22 cellular contexts compared by ENCODE assay signal in the genomic region with DNA sequence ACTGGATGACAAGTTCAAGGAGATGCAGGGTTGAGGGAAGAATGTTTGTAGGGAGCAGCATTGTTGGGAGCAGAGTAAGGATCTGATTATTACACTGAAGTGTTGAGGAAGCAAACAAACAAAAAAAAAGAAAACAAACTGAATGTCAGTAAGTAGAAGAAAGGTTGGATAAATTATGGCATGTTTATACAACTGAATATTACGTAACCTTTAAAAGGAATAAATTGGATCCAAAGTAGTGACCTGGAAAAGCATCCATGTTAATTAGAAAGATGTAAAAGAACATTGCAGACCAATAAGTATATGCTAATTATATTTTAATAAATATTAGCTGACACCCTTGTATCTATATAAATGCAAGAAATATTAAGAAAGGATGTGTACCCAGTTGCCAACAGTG. TPM values are rescaled to one million over a fixed set of nuclear protein-coding genes. Genes with fewer than 3 reads are reported as not detected.
DNase-seq lines count a peak whose midpoint lies in the region; ATAC-seq, FAIRE-seq and TF ChIP-seq lines count a peak whose summit lies in the region.
"Had no signal": no experiment of that assay in that cellular context is flagged by ENCODE, and none has a peak within 500 bp of the region (broad histone marks: within the 10 kb centered on the region; RNA-seq: fewer than 3 reads in every experiment).

No MANE protein-coding gene starts in this region.

- TF ChIP-seq RAD21 in HepG2 (CRISPR knock-in tag; IDR thresholded peaks at IDR 0.05) (no peak), K562 (CRISPR knock-in tag; conservative IDR thresholded peaks at IDR 0.05 in 1 of 2, IDR thresholded peaks at IDR 0.05 in 1 of 2) (no peak)

- H3K4me1 ChIP-seq in HepG2 (ENCODE audit: insufficient read depth, low read length) (no peaks in the 10 kb centered on the region), right lobe of liver (no peaks in the 10 kb centered on the region), MM.1S (ENCODE audit: low read length) (peaks cover 10% of the 10 kb centered on the region), K562 (replicated peaks in 1 of 2; ENCODE audit: control insufficient read depth in 2 of 2, insufficient read depth in 2 of 2, low read length in 2 of 2) (no peaks in the 10 kb centered on the region)
- H3K4me1 ChIP-seq: A549, Caco-2 had no signal

- TF ChIP-seq EP300 in HepG2 (IDR thresholded peaks at IDR 0.05; ENCODE audit: low read depth in 2 of 2, low read length in 2 of 2) (no peak), HepG2 (CRISPR knock-in tag; IDR thresholded peaks at IDR 0.05; ENCODE audit: borderline replicate concordance) (no peak), K562 (IDR thresholded peaks at IDR 0.05; ENCODE audit: low read length) (no peak)

- no peak for FAIRE-seq in HepG2 (lab: Jason Lieb, UNC)
- no peak for FAIRE-seq in K562 (lab: Jason Lieb, UNC)
- FAIRE-seq: A549, D721Med, GM12891, GM19239 had no signal

- H3F3A ChIP-seq in MM.1S (ENCODE audit: insufficient read depth, low read length): no peaks in the 10 kb centered on the region

- H3K4me2 ChIP-seq in HepG2 (ENCODE audit: low read depth, low read length): no peak overlapping the region
- peak overlapping the region; percentile 22; the same call in 1 of the 2 replicates for H3K4me2 ChIP-seq in MM.1S (ENCODE audit: low read depth, low read length)
- no peak overlapping the region for H3K4me2 ChIP-seq in K562 (ENCODE audit: insufficient read depth, low read length)
- H3K4me2 ChIP-seq: A549 had no signal

- H3K9me1 ChIP-seq in K562 (ENCODE audit: control insufficient read depth, insufficient read depth, low read length): no peaks in the 10 kb centered on the region

- BruUV-seq in HepG2 (replicated peaks; lab: Mats Ljungman, UMichigan): no TSS peak
- BruUV-seq in K562 (replicated peaks; lab: Mats Ljungman, UMichigan): no TSS peak

- H3K9me2 ChIP-seq in MM.1S (replicated peaks; ENCODE audit: insufficient read depth, low read length): no peaks in the 10 kb centered on the region

- H3K79me2 ChIP-seq in HepG2 (ENCODE audit: insufficient read depth, low read length): no peaks in the 10 kb centered on the region
- no peaks in the 10 kb centered on the region for H3K79me2 ChIP-seq in MM.1S (ENCODE audit: low read length)
- no peaks in the 10 kb centered on the region for H3K79me2 ChIP-seq in K562 (ENCODE audit: control insufficient read depth, insufficient read depth, low read length)

- H4K20me1 ChIP-seq in HepG2 (ENCODE audit: insufficient read depth, low read length) (no peaks in the 10 kb centered on the region), MM.1S (ENCODE audit: insufficient read depth, low read length) (no peaks in the 10 kb centered on the region), K562 (replicated peaks; ENCODE audit: control insufficient read depth, insufficient read depth, low read length) (no peaks in the 10 kb centered on the region)
- H4K20me1 ChIP-seq: BLaER1 treated with 17β-estradiol and CSF1 and Interleukin-3, amounts not matched to agents 10 nM and 100 nM had no signal

- POLR2A ChIA-PET in HepG2 (lab: Yijun Ruan, JAX) (no interaction called here), K562 (lab: Yijun Ruan, JAX) (interaction anchor here (0.7 kb wide), 1 partner anchor 247 kb away, joined by 3 read pairs; no protein-coding TSS in a partner anchor), GM10248 (lab: Yijun Ruan, JAX) (no interaction called here)

- TF ChIP-seq CTCF in HepG2 (CRISPR knock-in tag; IDR thresholded peaks at IDR 0.05) (no peak), right lobe of liver (IDR thresholded peaks at IDR 0.05) (no peak), MM.1S (IDR thresholded peaks at IDR 0.05; ENCODE audit: low read length) (no peak), K562 (IDR thresholded peaks at IDR 0.05 in 2 of 3, conservative IDR thresholded peaks at IDR 0.05 in 1 of 3; ENCODE audit: insufficient read depth in 2 of 3, low read depth in 1 of 3, low read length in 3 of 3) (no peak), GM10248 (IDR thresholded peaks at IDR 0.05; ENCODE audit: control extremely low read depth, extremely low read depth, low read depth, missing control alignments) (no peak)

- WGBS in HepG2 (ENCODE audit: low lambda C conversion rate): 95% methylated on average over 1 of the region's 1 CpG
- WGBS in right lobe of liver (ENCODE audit: insufficient coverage, low coverage, low lambda C conversion rate, missing lambda C conversion rate): 67% methylated on average over 1 of the region's 1 CpG
- 37% methylated on average over 1 of the region's 1 CpG for whole genome bisulfite sequencing in K562 (ENCODE audit: insufficient coverage, low coverage, missing lambda C conversion rate)

- H3K27me3 ChIP-seq in HepG2 (ENCODE audit: control insufficient read depth in 1 of 2, insufficient read depth in 2 of 2, low read length in 2 of 2) (no peaks in the 10 kb centered on the region), right lobe of liver (no peaks in the 10 kb centered on the region), MM.1S (replicated peaks; ENCODE audit: insufficient read depth, low read length) (no peaks in the 10 kb centered on the region), K562 (ENCODE audit: control insufficient read depth in 2 of 2, insufficient read depth in 2 of 2, low read length in 2 of 2) (peaks cover 0 to 5% of the 10 kb centered on the region in 2 experiments; a peak in 1 of 5 replicates)
- H3K27me3 ChIP-seq: BLaER1 treated with 17β-estradiol and CSF1 and Interleukin-3, amounts not matched to agents 10 nM and 100 nM had no signal

- in situ Hi-C loops in HepG2 (cut with HindIII; ENCODE audit: extremely low pct_ligation_motif_present, low pct_unique_long_range_greater_than_20kb) (loop anchor here (25.0 kb wide), 1 partner anchor 370 kb away; a partner anchor contains a TSS), K562 (cut with MboI) (no loop called here)

- TF ChIP-seq POLR2A in HepG2 (IDR thresholded peaks at IDR 0.05; ENCODE audit: insufficient read depth in 1 of 2, low read depth in 2 of 2, low read length in 2 of 2): no peak
- no peak for TF ChIP-seq POLR2A in right lobe of liver (IDR thresholded peaks at IDR 0.05)
- TF ChIP-seq POLR2A in K562 (conservative IDR thresholded peaks at IDR 0.05): no peak

- H3K9me3 ChIP-seq in HepG2 (ENCODE audit: low read length): no peaks in the 10 kb centered on the region
- no peaks in the 10 kb centered on the region for H3K9me3 ChIP-seq in right lobe of liver
- no peaks in the 10 kb centered on the region for H3K9me3 ChIP-seq in MM.1S (replicated peaks; ENCODE audit: insufficient read depth, low read length)
- no peaks in the 10 kb centered on the region for H3K9me3 ChIP-seq in K562 (replicated peaks; ENCODE audit: control insufficient read depth, insufficient read depth, low read depth, low read length)
- H3K9me3 ChIP-seq: A549, Caco-2 had no signal

- H3K27ac ChIP-seq in HepG2 (ENCODE audit: extremely low read length, insufficient read depth, low read length): no peak overlapping the region
- H3K27ac ChIP-seq in right lobe of liver: no peak overlapping the region
- no peak overlapping the region for H3K27ac ChIP-seq in MM.1S (ENCODE audit: low read length)
- H3K27ac ChIP-seq in K562 (ENCODE audit: extremely low read depth, low read depth, low read length): no peak overlapping the region
- no peak overlapping the region for H3K27ac ChIP-seq in caudate nucleus (ENCODE audit: low read depth, low read length)
- H3K27ac ChIP-seq: 22Rv1, A549, C4-2B had no signal

- CTCF ChIA-PET in HepG2 (lab: Yijun Ruan, JAX; ENCODE audit: low intra/inter-chr PET ratio, low total read pairs): no interaction called here
- CTCF ChIA-PET in K562 (lab: Yijun Ruan, JAX; ENCODE audit: low intra/inter-chr PET ratio): interaction anchor here (0.6 kb wide), 1 partner anchor 13 kb away, joined by 3 read pairs; a partner anchor contains a TSS
- CTCF ChIA-PET in GM10248 (lab: Yijun Ruan, JAX): interaction anchor here (1.2 to 2.9 kb wide), 7 partner anchors 14 to 241 kb away, joined by 3 to 16 read pairs (median 4); no protein-coding TSS in a partner anchor

- H2AFZ ChIP-seq in HepG2 (ENCODE audit: low read length) (no peak overlapping the region), MM.1S (ENCODE audit: low read length) (no peak overlapping the region), K562 (ENCODE audit: low read depth, low read length) (no peak overlapping the region)

- DNase-seq in HepG2 (ENCODE audit: low spot score) (no peak), right lobe of liver (no peak), MM.1S (no peak), K562 (ENCODE audit: extremely low read depth in 1 of 4, low spot score in 3 of 4) (no peak), GM10248 (ENCODE audit: extremely low spot score) (no peak), caudate nucleus (lab: John Stamatoyannopoulos, UW) (no peak)
- DNase-seq: AML-193; Caco-2; Calu3; CD4-positive, alpha-beta T cell; CD8-positive, alpha-beta T cell; DMS79; DND-41; EL; GDM1 had no signal

- H3K4me3 ChIP-seq in HepG2 (replicated peaks in 1 of 3; ENCODE audit: insufficient read depth in 1 of 3, low read depth in 2 of 3, low read length in 3 of 3) (no peak overlapping the region), right lobe of liver (no peak overlapping the region), MM.1S (ENCODE audit: low read length) (no peak overlapping the region), K562 (no peak overlapping the region)
- H3K4me3 ChIP-seq: A549; BLaER1 treated with 17β-estradiol and CSF1 and Interleukin-3, amounts not matched to agents 10 nM and 100 nM had no signal

- ATAC-seq in HepG2 (no peak), right lobe of liver (no peak), K562 (no peak)
- ATAC-seq: A549; CD8-positive, alpha-beta T cell had no signal

- H3K36me3 ChIP-seq in HepG2 (replicated peaks in 1 of 2; ENCODE audit: control insufficient read depth in 1 of 2, insufficient read depth in 2 of 2, low read length in 2 of 2) (no peaks in the 10 kb centered on the region), right lobe of liver (no peaks in the 10 kb centered on the region), MM.1S (replicated peaks; ENCODE audit: insufficient read depth, low read length) (no peaks in the 10 kb centered on the region), K562 (ENCODE audit: control insufficient read depth, insufficient read depth, low read length) (no peaks in the 10 kb centered on the region)
- H3K36me3 ChIP-seq: BLaER1 treated with 17β-estradiol and CSF1 and Interleukin-3, amounts not matched to agents 10 nM and 100 nM had no signal

- intact Hi-C loops in HepG2 (cut with micrococcal nuclease; ENCODE audit: unreplicated experiment): loop anchor here (5.0 kb wide), 1 partner anchor 80 kb away; a partner anchor contains a TSS
- intact Hi-C loops in right lobe of liver (cut with DNase I): no loop called here
- intact Hi-C loops in K562 (cut with micrococcal nuclease): no loop called here

- H3K9ac ChIP-seq in HepG2 (ENCODE audit: insufficient read depth, low read depth, low read length): no peak overlapping the region
- no peak overlapping the region for H3K9ac ChIP-seq in MM.1S (ENCODE audit: low read length)
- no peak overlapping the region for H3K9ac ChIP-seq in K562 (ENCODE audit: insufficient read depth in 1 of 2, low read depth in 2 of 2, low read length in 2 of 2)
- H3K9ac ChIP-seq: BLaER1 treated with 17β-estradiol and CSF1 and Interleukin-3, amounts not matched to agents 10 nM and 100 nM had no signal

RNA-seq across cellular contexts. Expression of a gene that starts 12.8 kb away (rescaled TPM):
- total RNA-seq in HepG2 (2016; rRNA removed; fragmentation: Illumina TruSeq; extraction: Trizol): 93.0 and 102 TPM in 2 replicates
- 6.2 and 7.3 TPM in 2 replicates for total RNA-seq in HepG2 (2016; cell fraction: cytosol; rRNA removed; fragmentation: Illumina TruSeq; extraction: Trizol; ENCODE audit: low read depth)
- 86.9 and 96.9 TPM in 2 replicates for total RNA-seq in HepG2 (2016; cell fraction: insoluble cytoplasmic fraction; rRNA removed; fragmentation: Illumina TruSeq; extraction: Trizol)
- total RNA-seq in HepG2 (2016; cell fraction: membrane; rRNA removed; fragmentation: Illumina TruSeq; extraction: Trizol): 27.1 and 29.7 TPM in 2 replicates
- total RNA-seq in HepG2 (2016; cell fraction: nucleus; rRNA removed; fragmentation: Illumina TruSeq; extraction: Trizol): 43.2 and 44.5 TPM in 2 replicates
- polyA plus RNA-seq in HepG2 (2011; rRNA removed): 28.3 and 33.0 TPM in 2 replicates
- 20.4 and 29.5 TPM in 2 replicates for polyA plus RNA-seq in HepG2 (2011; cell fraction: cytosol; rRNA removed)
- polyA plus RNA-seq in HepG2 (2011; cell fraction: nucleus; rRNA removed): 10.7 and 13.8 TPM in 2 replicates
- 34.7 and 37.0 TPM in 2 replicates for polyA plus RNA-seq in HepG2 (2012)
- polyA plus RNA-seq in HepG2 (2016; cell fraction: cytosol; fragmentation: Illumina TruSeq; extraction: Trizol; ENCODE audit: low read depth): 3.1 and 3.8 TPM in 2 replicates
- 70.1 and 81.8 TPM in 2 replicates for polyA plus RNA-seq in HepG2 (2016; cell fraction: insoluble cytoplasmic fraction; fragmentation: Illumina TruSeq; extraction: Trizol; ENCODE audit: low read depth)
- polyA plus RNA-seq in HepG2 (2016; cell fraction: membrane; fragmentation: Illumina TruSeq; extraction: Trizol; ENCODE audit: low read depth): 12.6 and 14.3 TPM in 2 replicates
- polyA plus RNA-seq in HepG2 (2016; cell fraction: nucleus; fragmentation: Illumina TruSeq; extraction: Trizol; ENCODE audit: insufficient read depth, low read depth): 43.9 and 44.2 TPM in 2 replicates
- polyA minus RNA-seq in HepG2 (2011; rRNA and poly(A)+ RNA removed; ENCODE audit: low replicate concordance): 96.9 and 99.6 TPM in 2 replicates
- 45.5 and 51.8 TPM in 2 replicates for polyA minus RNA-seq in HepG2 (2011; cell fraction: cytosol; rRNA and poly(A)+ RNA removed)
- polyA minus RNA-seq in HepG2 (2011; cell fraction: nucleus; rRNA and poly(A)+ RNA removed): 24.7 and 35.2 TPM in 2 replicates
- 10 to 100 TPM; 29.1 to 70.4 (median 50.9) TPM for total RNA-seq in right lobe of liver
- 23.0 and 28.7 TPM in 2 replicates for total RNA-seq in K562 (2011; cell fraction: chromatin; rRNA removed; ENCODE audit: low replicate concordance)
- 18.7 and 19.7 TPM in 2 replicates for total RNA-seq in K562 (2011; cell fraction: nucleolus; rRNA removed)
- total RNA-seq in K562 (2011; cell fraction: nucleoplasm; rRNA removed): 25.7 and 28.0 TPM in 2 replicates
- total RNA-seq in K562 (2014; rRNA removed): 42.7 and 47.8 TPM in 2 replicates
- 44.8 and 47.9 TPM in 2 replicates for total RNA-seq in K562 (2014; rRNA removed; fragmentation: Illumina TruSeq; extraction: Trizol)
- total RNA-seq in K562 (2015; rRNA removed; fragmentation: Illumina TruSeq; extraction: Trizol): 47.8 and 49.3 TPM in 2 replicates
- 52.9 and 56.8 TPM in 2 replicates for total RNA-seq in K562 (2021)
- 28.2 and 28.5 TPM in 2 replicates for polyA plus RNA-seq in K562 (2011; rRNA removed)
- polyA plus RNA-seq in K562 (2011; cell fraction: cytosol; rRNA removed): 19.4 and 29.6 TPM in 2 replicates
- polyA plus RNA-seq in K562 (2011; cell fraction: nucleus; rRNA removed): 12.0 and 15.8 TPM in 2 replicates
- 30.5 and 39.5 TPM in 2 replicates for polyA plus RNA-seq in K562 (2012)
- polyA plus RNA-seq in K562 (2014; fragmentation: Illumina TruSeq; extraction: Trizol): 33.9 and 36.6 TPM in 2 replicates
- polyA plus RNA-seq in K562 (2014; fragmentation: Nextera tagmentation; extraction: Ambion mirVana): 10 to 100 TPM; 26.1 to 37.9 TPM
- 23.1 and 26.6 TPM in 2 replicates for polyA plus RNA-seq in K562 (2014; rRNA removed)
- polyA minus RNA-seq in K562 (2011; rRNA and poly(A)+ RNA removed): 65.9 and 69.6 TPM in 2 replicates
- polyA minus RNA-seq in K562 (2011; cell fraction: cytosol; rRNA and poly(A)+ RNA removed): 26.6 and 31.6 TPM in 2 replicates
- 8.6 and 20.3 TPM in 2 replicates for polyA minus RNA-seq in K562 (2011; cell fraction: nucleus; rRNA and poly(A)+ RNA removed)

RNA-seq across cellular contexts. Expression of a gene that starts 38.7 kb away (rescaled TPM):
- total RNA-seq in HepG2 (2016; rRNA removed; fragmentation: Illumina TruSeq; extraction: Trizol): 19.7 and 24.0 TPM in 2 replicates
- 1.1 TPM in 2 replicates for total RNA-seq in HepG2 (2016; cell fraction: cytosol; rRNA removed; fragmentation: Illumina TruSeq; extraction: Trizol; ENCODE audit: low read depth)
- total RNA-seq in HepG2 (2016; cell fraction: insoluble cytoplasmic fraction; rRNA removed; fragmentation: Illumina TruSeq; extraction: Trizol): 20.0 and 20.4 TPM in 2 replicates
- 6.4 and 6.9 TPM in 2 replicates for total RNA-seq in HepG2 (2016; cell fraction: membrane; rRNA removed; fragmentation: Illumina TruSeq; extraction: Trizol)
- 18.6 and 19.0 TPM in 2 replicates for total RNA-seq in HepG2 (2016; cell fraction: nucleus; rRNA removed; fragmentation: Illumina TruSeq; extraction: Trizol)
- polyA plus RNA-seq in HepG2 (2011; rRNA removed): 18.0 and 20.4 TPM in 2 replicates
- 11.2 and 16.9 TPM in 2 replicates for polyA plus RNA-seq in HepG2 (2011; cell fraction: cytosol; rRNA removed)
- polyA plus RNA-seq in HepG2 (2011; cell fraction: nucleus; rRNA removed): 25.8 and 34.6 TPM in 2 replicates
- polyA plus RNA-seq in HepG2 (2012): 15.2 and 16.7 TPM in 2 replicates
- polyA plus RNA-seq in HepG2 (2016; cell fraction: cytosol; fragmentation: Illumina TruSeq; extraction: Trizol; ENCODE audit: low read depth): 0.89 and 0.94 TPM in 2 replicates
- 27.8 and 29.9 TPM in 2 replicates for polyA plus RNA-seq in HepG2 (2016; cell fraction: insoluble cytoplasmic fraction; fragmentation: Illumina TruSeq; extraction: Trizol; ENCODE audit: low read depth)
- polyA plus RNA-seq in HepG2 (2016; cell fraction: membrane; fragmentation: Illumina TruSeq; extraction: Trizol; ENCODE audit: low read depth): 3.6 and 4.2 TPM in 2 replicates
- 31.9 and 32.8 TPM in 2 replicates for polyA plus RNA-seq in HepG2 (2016; cell fraction: nucleus; fragmentation: Illumina TruSeq; extraction: Trizol; ENCODE audit: insufficient read depth, low read depth)
- polyA minus RNA-seq in HepG2 (2011; rRNA and poly(A)+ RNA removed; ENCODE audit: low replicate concordance): 11.2 and 20.8 TPM in 2 replicates
- 8.8 and 9.8 TPM in 2 replicates for polyA minus RNA-seq in HepG2 (2011; cell fraction: cytosol; rRNA and poly(A)+ RNA removed)
- 11.8 and 15.0 TPM in 2 replicates for polyA minus RNA-seq in HepG2 (2011; cell fraction: nucleus; rRNA and poly(A)+ RNA removed)
- 1 to 10 TPM; 2.7 to 8.5 (median 3.5) TPM for total RNA-seq in right lobe of liver
- 17.3 and 19.2 TPM in 2 replicates for total RNA-seq in K562 (2011; cell fraction: chromatin; rRNA removed; ENCODE audit: low replicate concordance)
- total RNA-seq in K562 (2011; cell fraction: nucleolus; rRNA removed): 12.0 and 12.3 TPM in 2 replicates
- 16.4 and 18.7 TPM in 2 replicates for total RNA-seq in K562 (2011; cell fraction: nucleoplasm; rRNA removed)
- total RNA-seq in K562 (2014; rRNA removed): 9.1 and 9.3 TPM in 2 replicates
- 5.3 and 6.4 TPM in 2 replicates for total RNA-seq in K562 (2014; rRNA removed; fragmentation: Illumina TruSeq; extraction: Trizol)
- 6.3 and 6.5 TPM in 2 replicates for total RNA-seq in K562 (2015; rRNA removed; fragmentation: Illumina TruSeq; extraction: Trizol)
- 10.4 and 10.9 TPM in 2 replicates for total RNA-seq in K562 (2021)
- 18.0 and 18.7 TPM in 2 replicates for polyA plus RNA-seq in K562 (2011; rRNA removed)
- 13.8 and 21.9 TPM in 2 replicates for polyA plus RNA-seq in K562 (2011; cell fraction: cytosol; rRNA removed)
- 33.6 and 39.4 TPM in 2 replicates for polyA plus RNA-seq in K562 (2011; cell fraction: nucleus; rRNA removed)
- polyA plus RNA-seq in K562 (2012): 9.2 and 11.1 TPM in 2 replicates
- polyA plus RNA-seq in K562 (2014; fragmentation: Illumina TruSeq; extraction: Trizol): 12.1 and 13.5 TPM in 2 replicates
- under 1 TPM; 0.69 to 0.81 TPM for polyA plus RNA-seq in K562 (2014; fragmentation: Nextera tagmentation; extraction: Ambion mirVana)
- 12.9 and 13.0 TPM in 2 replicates for polyA plus RNA-seq in K562 (2014; rRNA removed)
- polyA minus RNA-seq in K562 (2011; rRNA and poly(A)+ RNA removed): 14.5 and 16.2 TPM in 2 replicates
- polyA minus RNA-seq in K562 (2011; cell fraction: cytosol; rRNA and poly(A)+ RNA removed): 5.5 and 5.6 TPM in 2 replicates
- 7.8 and 12.4 TPM in 2 replicates for polyA minus RNA-seq in K562 (2011; cell fraction: nucleus; rRNA and poly(A)+ RNA removed)
